Comparison of ENCODE assay signal across 22 cellular contexts in genomic region chr16:79642652-79643051, GRCh38.
"Had no signal": no experiment of that assay in that cellular context is flagged by ENCODE, and none has a peak within 500 bp of the region (broad histone marks: within the 10 kb centered on the region; RNA-seq: fewer than 3 reads in every experiment).

No MANE protein-coding gene starts in this region.

- H3K27ac ChIP-seq: coronary artery, epithelial cell of prostate, esophagus squamous epithelium, gastrocnemius medialis, heart left ventricle, hepatocyte, left lung, lower lobe of right lung had no signal

- H3K27ac Mint-ChIP-seq: dendritic cell treated with granulocyte-macrophage colony-stimulating factor and Interleukin-4, amounts not matched to agents 40 ng/mL and 50 ng/mL, for 4 days; effector memory CD8-positive, alpha-beta T cell; endodermal cell had no signal

- H3K9me3 Mint-ChIP-seq: dendritic cell treated with granulocyte-macrophage colony-stimulating factor and Interleukin-4, amounts not matched to agents 40 ng/mL and 50 ng/mL, for 4 days; effector memory CD8-positive, alpha-beta T cell; endodermal cell had no signal

- H3K4me3 ChIP-seq: coronary artery, esophagus squamous epithelium, gastrocnemius medialis, heart left ventricle, hepatocyte, left lung, lower lobe of right lung had no signal

- H3K4me3 Mint-ChIP-seq: dendritic cell treated with granulocyte-macrophage colony-stimulating factor and Interleukin-4, amounts not matched to agents 40 ng/mL and 50 ng/mL, for 4 days; effector memory CD8-positive, alpha-beta T cell; endodermal cell had no signal

- ATAC-seq: effector memory CD8-positive, alpha-beta T cell; esophagus mucosa; gastrocnemius medialis; heart left ventricle; left cardiac atrium; left lung; left ventricle myocardium superior; lower lobe of right lung had no signal

- H3K27me3 Mint-ChIP-seq: effector memory CD8-positive, alpha-beta T cell had no signal

- DNase-seq: effector CD8-positive, alpha-beta T cell; effector memory CD8-positive, alpha-beta T cell; endodermal cell; erythroblast; esophagus squamous epithelium; foreskin fibroblast; foreskin melanocyte; gastrocnemius medialis; glutamatergic neuron; heart left ventricle; hypothalamus; left cardiac atrium; left lung; left ventricle myocardium superior; lower lobe of right lung; mesendoderm; midbrain had no signal

- H3K9me3 ChIP-seq: esophagus squamous epithelium, gastrocnemius medialis, heart left ventricle, left lung, lower lobe of right lung had no signal

- H3K36me3 ChIP-seq: esophagus squamous epithelium, gastrocnemius medialis, heart left ventricle, left lung, lower lobe of right lung had no signal

- H3K27me3 ChIP-seq: esophagus squamous epithelium, hepatocyte, left lung had no signal
